Comparison of ENCODE assay signal across 14 cellular contexts in the genomic region with DNA sequence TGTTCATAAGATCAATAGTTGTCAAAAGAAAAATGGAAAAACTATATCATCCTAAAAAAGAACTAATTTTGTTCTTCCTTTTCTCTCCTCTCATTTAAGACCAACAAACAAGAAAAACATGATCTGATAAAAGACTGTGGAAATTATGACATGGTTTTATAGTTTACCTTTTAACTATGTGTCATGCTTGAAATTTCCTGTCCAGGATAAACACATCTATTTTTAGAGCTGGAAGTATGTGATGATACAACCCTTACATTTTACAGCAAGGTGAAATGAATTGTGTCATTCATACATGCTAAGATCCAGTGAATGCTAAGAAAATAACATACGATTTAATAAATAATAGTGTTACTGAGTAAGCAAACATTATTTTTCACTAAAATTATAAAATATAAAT.
DNase-seq lines count a peak whose midpoint lies in the region; ATAC-seq, FAIRE-seq and TF ChIP-seq lines count a peak whose summit lies in the region.
"Had no signal": no experiment of that assay in that cellular context is flagged by ENCODE, and none has a peak within 500 bp of the region (broad histone marks: within the 10 kb centered on the region; RNA-seq: fewer than 3 reads in every experiment).

No MANE protein-coding gene starts in this region.

- no peak for TF ChIP-seq POLR2A in endothelial cell of umbilical vein (IDR thresholded peaks at IDR 0.05; ENCODE audit: low read depth, low read length)

- DNase-seq in DMS53 treated with DMSO at 0.1 percent for 48 hours (lab: John Stamatoyannopoulos, UW; ENCODE audit: unreplicated experiment) (peak; percentile 73), Panc1 (ENCODE audit: low read depth, low spot score) (peak; percentile 82), endothelial cell of umbilical vein (ENCODE audit: low read depth, low spot score) (peak; percentile 83), pulmonary artery endothelial cell (ENCODE audit: low read depth, low spot score) (peak; percentile 41), MV-4-11 (lab: John Stamatoyannopoulos, UW) (no peak), iPS-NIHi11 (ENCODE audit: low spot score) (no peak)
- DNase-seq in NK-92 treated with Interleukin-12 subunit alpha and Interleukin-12 subunit beta, amount 100 ng/mL, for 24 hours (lab: John Stamatoyannopoulos, UW), result no peak
- DNase-seq: esophagus squamous epithelium; stimulated activated CD4-positive, alpha-beta T cell treated with anti-CD3 and anti-CD28 coated beads, Interleukin-2, amount 100 ng/mL, for 48 hours; T-helper 9 cell had no signal

- peak overlapping the region; percentile 24 for H3K9ac ChIP-seq in endothelial cell of umbilical vein (replicated peaks; ENCODE audit: extremely low read depth, insufficient read depth, low read length)

- H2AFZ ChIP-seq in endothelial cell of umbilical vein (ENCODE audit: low read depth, low read length), result no peak overlapping the region

- no peak for TF ChIP-seq CTCF in Panc1 (IDR thresholded peaks at IDR 0.05)
- TF ChIP-seq CTCF in endothelial cell of umbilical vein (IDR thresholded peaks at IDR 0.05; ENCODE audit: extremely low read depth in 1 of 2, insufficient read depth in 1 of 2, low read depth in 1 of 2, low read length in 2 of 2), result no peak

- in situ Hi-C loops in Panc1 (cut with HindIII; ENCODE audit: low pct_unique_long_range_greater_than_20kb, low sequenced_read_pairs), result no loop called here

- dilution Hi-C loops in endothelial cell of umbilical vein (cut with MboI; ENCODE audit: extremely low pct_ligation_motif_present, low sequenced_read_pairs), result no loop called here

- BruUV-seq in Panc1 (replicated peaks; lab: Mats Ljungman, UMichigan) (no TSS peak), endothelial cell of umbilical vein (replicated peaks; lab: Mats Ljungman, UMichigan) (no TSS peak)

- intact Hi-C loops in Panc1 (cut with micrococcal nuclease; ENCODE audit: unreplicated experiment) (no loop called here), endothelial cell of umbilical vein (cut with micrococcal nuclease) (loop anchor here (1.0 to 5.0 kb wide), 3 partner anchors 61 to 131 kb away; no protein-coding TSS in a partner anchor)

- ATAC-seq in Panc1 (peak; percentile 65; the same call in 1 of the 2 replicates), GM19463 (IDR thresholded peaks at IDR 0.05; ENCODE audit: unreplicated experiment) (no peak)
- ATAC-seq: GM12878, left lobe of liver had no signal

- H3K4me2 ChIP-seq in endothelial cell of umbilical vein (ENCODE audit: insufficient read depth, low read length), result peak overlapping the region; percentile 59

- POLR2A ChIA-PET in Panc1 (lab: Charles Lee), result no interaction called here
- POLR2A ChIA-PET in endothelial cell of umbilical vein (lab: Charles Lee), result no interaction called here

- peaks cover 22% of the 10 kb centered on the region for H3K4me1 ChIP-seq in Panc1 (ENCODE audit: control insufficient read depth, insufficient read depth, low read length)
- peaks cover 28% of the 10 kb centered on the region for H3K4me1 ChIP-seq in endothelial cell of umbilical vein (ENCODE audit: control insufficient read depth, extremely low read depth, insufficient read depth, low read length)

- CTCF ChIA-PET in Panc1 (lab: Charles Lee), result no interaction called here
- CTCF ChIA-PET in endothelial cell of umbilical vein (lab: Charles Lee), result interaction anchor here (0.9 to 1.1 kb wide), 3 partner anchors 12 to 90 kb away, joined by 3 to 4 read pairs (median 3); a partner anchor contains a TSS

- H3K9me3 ChIP-seq in Panc1 (ENCODE audit: control insufficient read depth, insufficient read depth, low read depth, low read length) (no peaks in the 10 kb centered on the region; the same call in 1 of the 2 replicates), endothelial cell of umbilical vein (replicated peaks; ENCODE audit: control insufficient read depth, insufficient read depth, low read length) (no peaks in the 10 kb centered on the region)
- H3K9me3 ChIP-seq: esophagus squamous epithelium, neutrophil had no signal

- H3K27me3 ChIP-seq in Panc1 (ENCODE audit: control insufficient read depth, insufficient read depth, low read length) (no peaks in the 10 kb centered on the region), endothelial cell of umbilical vein (ENCODE audit: control insufficient read depth in 2 of 2, insufficient read depth in 2 of 2, low read length in 2 of 2) (no peaks in the 10 kb centered on the region)
- H3K27me3 ChIP-seq: esophagus squamous epithelium, neutrophil had no signal

- H4K20me1 ChIP-seq in endothelial cell of umbilical vein (replicated peaks; ENCODE audit: control insufficient read depth, extremely low read depth, insufficient read depth, low read length), result no peaks in the 10 kb centered on the region

- H3K4me3 ChIP-seq in Panc1 (ENCODE audit: low read depth in 2 of 2, low read length in 2 of 2) (no peak overlapping the region), endothelial cell of umbilical vein (replicated peaks in 1 of 3; ENCODE audit: insufficient read depth in 1 of 3, low read depth in 1 of 3, low read length in 3 of 3) (peak overlapping the region in 1 of 3 experiments; percentile 12)
- H3K4me3 ChIP-seq: GM12878 had no signal

- FAIRE-seq in endothelial cell of umbilical vein (lab: Jason Lieb, UNC), result no peak
- FAIRE-seq: GM12878 had no signal

- no peak overlapping the region for H3K27ac ChIP-seq in Panc1 (ENCODE audit: low read length)
- H3K27ac ChIP-seq in endothelial cell of umbilical vein (ENCODE audit: insufficient read depth, low read depth, low read length), result peak overlapping the region; percentile 73
- H3K27ac ChIP-seq: neutrophil had no signal

- H3K79me2 ChIP-seq in endothelial cell of umbilical vein (ENCODE audit: control insufficient read depth, insufficient read depth, low read length), result peaks cover 9% of the 10 kb centered on the region

- H3K36me3 ChIP-seq in Panc1 (ENCODE audit: control insufficient read depth, insufficient read depth, low read length) (no peaks in the 10 kb centered on the region), endothelial cell of umbilical vein (ENCODE audit: control insufficient read depth in 2 of 2, extremely low read depth in 1 of 2, insufficient read depth in 2 of 2, low read length in 2 of 2) (no peaks in the 10 kb centered on the region)
- H3K36me3 ChIP-seq: neutrophil had no signal

- H3K9me1 ChIP-seq in endothelial cell of umbilical vein (replicated peaks; ENCODE audit: control insufficient read depth, extremely low read depth, insufficient read depth, low read length), result no peaks in the 10 kb centered on the region

TF ChIP-seq in endothelial cell of umbilical vein, 7 proteins besides CTCF, POLR2A, EP300 and RAD21:
- TF ChIP-seq FOS (IDR thresholded peaks at IDR 0.05; ENCODE audit: borderline replicate concordance, insufficient read depth, low read length) (peak; percentile 61), POLR2AphosphoS5 (IDR thresholded peaks at IDR 0.05; ENCODE audit: insufficient read depth, low read depth, low read length) (no peak), JUN (IDR thresholded peaks at IDR 0.05; ENCODE audit: borderline replicate concordance, insufficient read depth, insufficient read length, low read depth) (peak; percentile 89), GATA2 (IDR thresholded peaks at IDR 0.05; ENCODE audit: insufficient read depth, insufficient read length, low read depth, low read length) (no peak), EZH2 (IDR thresholded peaks at IDR 0.05; ENCODE audit: borderline replicate concordance, low read depth, low read length, severe bottlenecking) (no peak)
- TF ChIP-seq, protein P1, sequence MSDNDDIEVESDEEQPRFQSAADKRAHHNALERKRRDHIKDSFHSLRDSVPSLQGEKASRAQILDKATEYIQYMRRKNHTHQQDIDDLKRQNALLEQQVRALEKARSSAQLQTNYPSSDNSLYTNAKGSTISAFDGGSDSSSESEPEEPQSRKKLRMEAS (IDR thresholded peaks at IDR 0.05; ENCODE audit: insufficient read depth, insufficient read length), result no peak
TF ChIP-seq in endothelial cell of umbilical vein: peak in this region for 2.

Comparison
In these comparisons a context has a peak if more than half of its experiments do, and no peak if none do; other contexts are left out.
1. DNase-seq: peak in DMS53 treated with DMSO at 0.1 percent for 48 hours (single experiment), Panc1 (single experiment), endothelial cell of umbilical vein (single experiment) and pulmonary artery endothelial cell (single experiment); none in NK-92 treated with Interleukin-12 subunit alpha and Interleukin-12 subunit beta, amount 100 ng/mL, for 24 hours (single experiment), MV-4-11 (single experiment) and iPS-NIHi11 (single experiment).